ENCODE assay signal across 8 cellular contexts in genomic region chr20:12966468-12967085, GRCh38. TPM values are rescaled to one million over a fixed set of nuclear protein-coding genes. Genes with fewer than 3 reads are reported as not detected.
DNase-seq lines count a peak whose midpoint lies in the region; ATAC-seq and TF ChIP-seq lines count a peak whose summit lies in the region.

No MANE protein-coding gene starts in this region.

- DNase-seq in heart right ventricle, result no peak
- no peak for DNase-seq in right atrium auricular region (ENCODE audit: low spot score)
- DNase-seq in RWPE2 (ENCODE audit: low spot score), result no peak
- DNase-seq in inferior parietal cortex (ENCODE audit: extremely low spot score), result peak; percentile 70
- no peak for DNase-seq in uterus
- DNase-seq in effector CD4-positive, alpha-beta T cell, result no peak
- DNase-seq in activated CD4-positive, alpha-beta T cell treated with anti-CD3 and anti-CD28 coated beads, Interleukin-2, amount 50 U/mL, for 48 hours, result no peak
- no peak for DNase-seq in SIG-M5 (lab: John Stamatoyannopoulos, UW)

- peaks cover 0 to 6% (median 0%) of the 10 kb centered on the region in 7 donors for H3K27me3 ChIP-seq in heart right ventricle
- H3K27me3 ChIP-seq in right atrium auricular region, result no peaks in the 10 kb centered on the region
- no peaks in the 10 kb centered on the region for H3K27me3 ChIP-seq in RWPE2 (ENCODE audit: insufficient read depth, poor library complexity, severe bottlenecking)
- no peaks in the 10 kb centered on the region for H3K27me3 ChIP-seq in uterus

- H3K27ac ChIP-seq in heart right ventricle, result no peak overlapping the region
- no peak overlapping the region for H3K27ac ChIP-seq in right atrium auricular region
- no peak overlapping the region for H3K27ac ChIP-seq in RWPE2 (ENCODE audit: poor library complexity, severe bottlenecking)
- no peak overlapping the region for H3K27ac ChIP-seq in uterus

- no peak for ATAC-seq in heart right ventricle
- peak; percentile 48; the same call in 1 of the 3 replicates for ATAC-seq in RWPE2 (ENCODE audit: low read depth)

- H3K36me3 ChIP-seq in heart right ventricle (no peaks in the 10 kb centered on the region), right atrium auricular region (no peaks in the 10 kb centered on the region), RWPE2 (ENCODE audit: low read depth) (no peaks in the 10 kb centered on the region), uterus (no peaks in the 10 kb centered on the region)

- WGBS in heart right ventricle, 2 donors, result 76% methylated on average over 1 of the region's 1 CpG

- H3K4me3 ChIP-seq in heart right ventricle (no peak overlapping the region), right atrium auricular region (no peak overlapping the region), RWPE2 (ENCODE audit: severe bottlenecking) (no peak overlapping the region), uterus (no peak overlapping the region)

- H3K9me3 ChIP-seq in heart right ventricle, result no peaks in the 10 kb centered on the region
- no peaks in the 10 kb centered on the region for H3K9me3 ChIP-seq in right atrium auricular region
- H3K9me3 ChIP-seq in RWPE2 (ENCODE audit: severe bottlenecking), result no peaks in the 10 kb centered on the region
- H3K9me3 ChIP-seq in uterus, result no peaks in the 10 kb centered on the region

- intact Hi-C loops in heart right ventricle (cut with DNase I) (loop anchor here in 4 of 10 donors (5.0 kb wide), 1 partner anchor 39 kb away; no protein-coding TSS in a partner anchor), uterus (cut with DNase I; ENCODE audit: low total_unique reads) (no loop called here)

- no peak for TF ChIP-seq POLR2A in uterus (IDR thresholded peaks at IDR 0.05)

- TF ChIP-seq CTCF in heart right ventricle (IDR thresholded peaks at IDR 0.05), result peak in 8 of 9 donors; percentile 7 to 49 (median 32)
- TF ChIP-seq CTCF in right atrium auricular region (IDR thresholded peaks at IDR 0.05), result peak in 1 of 2 donors; percentile 54
- TF ChIP-seq CTCF in RWPE2 (IDR thresholded peaks at IDR 0.05; ENCODE audit: poor library complexity, severe bottlenecking), result peak; percentile 70
- TF ChIP-seq CTCF in uterus (IDR thresholded peaks at IDR 0.05), result peak in 3 of 4 experiments; percentile 21 to 24 (median 24)

- H3K4me1 ChIP-seq in heart right ventricle, result no peaks in the 10 kb centered on the region
- H3K4me1 ChIP-seq in right atrium auricular region, result no peaks in the 10 kb centered on the region
- peaks cover 4% of the 10 kb centered on the region for H3K4me1 ChIP-seq in RWPE2 (ENCODE audit: insufficient read depth, poor library complexity, severe bottlenecking)
- H3K4me1 ChIP-seq in uterus, result no peaks in the 10 kb centered on the region

RNA-seq across cellular contexts. Expression of gene SPTLC3, which starts 42.2 kb away (rescaled TPM):
- 1 to 10 TPM; 1.9 to 8.4 (median 3.9) TPM for total RNA-seq in heart right ventricle
- polyA plus RNA-seq in heart right ventricle, result 1 to 10 TPM in 1 of 2 donors, under 1 TPM in 1; 0.45 to 1.6 TPM
- total RNA-seq in right atrium auricular region, result 1 to 10 TPM; 2.8 to 4.2 TPM
- total RNA-seq in uterus, result 10 to 100 TPM in 1 of 4 donors, 1 to 10 TPM in 2, under 1 TPM in 1; 0.51 to 23.9 (median 4.5) TPM
